Comparison of ENCODE assay signal across 13 cellular contexts in the genomic region with DNA sequence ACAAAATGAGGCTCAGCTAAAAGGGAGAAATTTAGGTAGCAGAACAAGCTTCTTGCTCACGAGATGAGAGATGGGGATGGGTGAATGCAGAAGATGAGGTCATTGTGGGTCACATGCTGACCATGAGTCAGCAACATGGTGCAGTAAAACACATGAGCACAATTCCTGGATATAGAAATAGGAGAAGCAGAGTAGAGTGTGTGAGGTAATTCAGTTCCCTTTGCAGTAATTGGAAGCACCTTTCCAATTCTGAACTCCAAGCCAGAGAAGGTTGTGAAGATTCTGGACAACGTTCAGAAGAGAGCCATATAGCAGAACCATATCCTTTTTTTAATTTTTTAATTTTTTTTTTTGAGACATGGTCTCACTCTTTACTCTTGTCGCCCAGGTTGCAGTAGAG.
DNase-seq lines count a peak whose midpoint lies in the region; ATAC-seq and TF ChIP-seq lines count a peak whose summit lies in the region.
"Had no signal": no experiment of that assay in that cellular context is flagged by ENCODE, and none has a peak within 500 bp of the region (broad histone marks: within the 10 kb centered on the region; RNA-seq: fewer than 3 reads in every experiment).

No MANE protein-coding gene starts in this region.

- no peak for ATAC-seq in HG02840 (IDR thresholded peaks at IDR 0.05; ENCODE audit: low FRiP score, unreplicated experiment)
- ATAC-seq in HG03139 (IDR thresholded peaks at IDR 0.05; ENCODE audit: unreplicated experiment): no peak

- H3K4me3 ChIP-seq in AG10803 (ENCODE audit: low read length) (no peak overlapping the region), astrocyte of the cerebellum (ENCODE audit: low read depth, low read length) (no peak overlapping the region)
- H3K4me3 ChIP-seq: sigmoid colon, SJSA1 had no signal

- DNase-seq in AG10803 (ENCODE audit: low read depth) (peak; percentile 78), M059J (ENCODE audit: low read depth) (peak; percentile 89), astrocyte of the cerebellum (ENCODE audit: low read depth) (peak; percentile 45), islet precursor cell (peak; percentile 73), AML-193 (lab: John Stamatoyannopoulos, UW) (no peak)
- no peak for DNase-seq in activated CD4-positive, alpha-beta T cell treated with anti-CD3 and anti-CD28 coated beads for 1 hour
- DNase-seq: kidney; NCI-H1048; sigmoid colon; stimulated activated naive CD4-positive, alpha-beta T cell treated with Interleukin-2 at 50 U/mL for 16 hours had no signal

- in situ Hi-C loops in astrocyte of the cerebellum (cut with HindIII; ENCODE audit: low sequenced_read_pairs): no loop called here

- no peak for TF ChIP-seq CTCF in AG10803 (conservative IDR thresholded peaks at IDR 0.05; ENCODE audit: low read length)
- no peak for TF ChIP-seq CTCF in astrocyte of the cerebellum (IDR thresholded peaks at IDR 0.05; ENCODE audit: low read depth, low read length, missing control alignments)

Comparison
In these comparisons a context has a peak if more than half of its experiments do, and no peak if none do; other contexts are left out.
1. DNase-seq: peak in AG10803 (single experiment), M059J (single experiment), astrocyte of the cerebellum (single experiment) and islet precursor cell (single experiment); none in AML-193 (0 of 2) and activated CD4-positive, alpha-beta T cell treated with anti-CD3 and anti-CD28 coated beads for 1 hour (single experiment).